ENCODE assay signal across 1 cellular context in the genomic region with DNA sequence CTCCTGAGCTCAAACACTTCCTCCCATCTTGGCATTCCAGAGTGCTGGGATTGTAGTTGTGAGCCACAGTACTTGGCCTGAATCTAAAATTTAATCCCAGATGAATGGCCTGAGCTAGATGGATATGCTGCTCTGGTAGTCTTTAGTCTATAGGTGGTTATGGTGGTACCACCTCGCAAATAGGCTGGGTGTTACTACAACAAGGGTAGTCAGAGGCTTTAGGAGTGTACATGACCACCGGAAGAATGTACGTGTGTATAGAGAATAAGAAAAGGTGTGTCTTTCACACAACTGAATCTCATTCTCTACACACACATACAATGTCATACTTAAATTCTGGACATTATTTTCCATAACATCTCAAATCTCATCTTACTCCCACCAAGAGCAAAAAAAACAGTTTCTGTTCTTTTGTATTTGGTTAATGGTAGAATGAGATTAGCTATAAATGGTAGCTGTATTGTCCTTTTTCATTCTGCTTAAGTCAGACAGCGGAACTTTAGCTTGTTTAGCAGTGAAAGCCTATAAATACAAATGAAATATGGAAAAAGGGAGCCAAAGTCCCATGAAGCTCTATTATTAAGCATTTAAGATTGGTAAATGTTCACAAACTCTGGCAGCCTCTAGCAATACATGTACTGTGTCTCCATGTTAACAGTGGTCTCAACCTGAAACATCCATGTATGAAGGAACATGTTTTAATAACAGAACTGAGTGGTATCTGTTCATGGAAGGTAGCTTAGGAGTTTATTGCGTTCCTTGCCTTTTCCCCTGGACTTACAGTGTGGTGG.
TF ChIP-seq lines count a peak whose summit lies in the region.

No MANE protein-coding gene starts in this region.

TF ChIP-seq in WTC11, 78 proteins besides CTCF, POLR2A, EP300 and RAD21 (continued from another document):
- TF ChIP-seq, protein P1, sequence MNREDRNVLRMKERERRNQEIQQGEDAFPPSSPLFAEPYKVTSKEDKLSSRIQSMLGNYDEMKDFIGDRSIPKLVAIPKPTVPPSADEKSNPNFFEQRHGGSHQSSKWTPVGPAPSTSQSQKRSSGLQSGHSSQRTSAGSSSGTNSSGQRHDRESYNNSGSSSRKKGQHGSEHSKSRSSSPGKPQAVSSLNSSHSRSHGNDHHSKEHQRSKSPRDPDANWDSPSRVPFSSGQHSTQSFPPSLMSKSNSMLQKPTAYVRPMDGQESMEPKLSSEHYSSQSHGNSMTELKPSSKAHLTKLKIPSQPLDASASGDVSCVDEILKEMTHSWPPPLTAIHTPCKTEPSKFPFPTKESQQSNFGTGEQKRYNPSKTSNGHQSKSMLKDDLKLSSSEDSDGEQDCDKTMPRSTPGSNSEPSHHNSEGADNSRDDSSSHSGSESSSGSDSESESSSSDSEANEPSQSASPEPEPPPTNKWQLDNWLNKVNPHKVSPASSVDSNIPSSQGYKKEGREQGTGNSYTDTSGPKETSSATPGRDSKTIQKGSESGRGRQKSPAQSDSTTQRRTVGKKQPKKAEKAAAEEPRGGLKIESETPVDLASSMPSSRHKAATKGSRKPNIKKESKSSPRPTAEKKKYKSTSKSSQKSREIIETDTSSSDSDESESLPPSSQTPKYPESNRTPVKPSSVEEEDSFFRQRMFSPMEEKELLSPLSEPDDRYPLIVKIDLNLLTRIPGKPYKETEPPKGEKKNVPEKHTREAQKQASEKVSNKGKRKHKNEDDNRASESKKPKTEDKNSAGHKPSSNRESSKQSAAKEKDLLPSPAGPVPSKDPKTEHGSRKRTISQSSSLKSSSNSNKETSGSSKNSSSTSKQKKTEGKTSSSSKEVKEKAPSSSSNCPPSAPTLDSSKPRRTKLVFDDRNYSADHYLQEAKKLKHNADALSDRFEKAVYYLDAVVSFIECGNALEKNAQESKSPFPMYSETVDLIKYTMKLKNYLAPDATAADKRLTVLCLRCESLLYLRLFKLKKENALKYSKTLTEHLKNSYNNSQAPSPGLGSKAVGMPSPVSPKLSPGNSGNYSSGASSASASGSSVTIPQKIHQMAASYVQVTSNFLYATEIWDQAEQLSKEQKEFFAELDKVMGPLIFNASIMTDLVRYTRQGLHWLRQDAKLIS (CRISPR knock-in tag; IDR thresholded peaks at IDR 0.05; ENCODE audit: borderline replicate concordance): no peak
- no peak for TF ChIP-seq NR2C2 (CRISPR knock-in tag; IDR thresholded peaks at IDR 0.05)
- TF ChIP-seq ZNF263 (CRISPR knock-in tag; IDR thresholded peaks at IDR 0.05; ENCODE audit: low read depth): no peak
- TF ChIP-seq, protein P2, sequence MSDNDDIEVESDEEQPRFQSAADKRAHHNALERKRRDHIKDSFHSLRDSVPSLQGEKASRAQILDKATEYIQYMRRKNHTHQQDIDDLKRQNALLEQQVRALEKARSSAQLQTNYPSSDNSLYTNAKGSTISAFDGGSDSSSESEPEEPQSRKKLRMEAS (CRISPR knock-in tag; IDR thresholded peaks at IDR 0.05): no peak
